Comparison of ENCODE assay signal across 17 cellular contexts in genomic region chr3:99714575-99714974, GRCh38.
DNase-seq lines count a peak whose midpoint lies in the region; ATAC-seq and TF ChIP-seq lines count a peak whose summit lies in the region.
"Had no signal": no experiment of that assay in that cellular context is flagged by ENCODE, and none has a peak within 500 bp of the region (broad histone marks: within the 10 kb centered on the region; RNA-seq: fewer than 3 reads in every experiment).

No MANE protein-coding gene starts in this region.

- H4K8ac ChIP-seq in mesenchymal stem cell (ENCODE audit: low read length) = no peak overlapping the region

- peaks cover 52% of the 10 kb centered on the region for H3K36me3 Mint-ChIP-seq in osteocyte (ENCODE audit: unreplicated experiment)
- H3K36me3 Mint-ChIP-seq: CD8-positive, alpha-beta T cell had no signal

- H3K79me2 ChIP-seq in SK-N-SH (ENCODE audit: insufficient read depth) = no peaks in the 10 kb centered on the region

- H2BK15ac ChIP-seq in mesenchymal stem cell (ENCODE audit: low read depth, poor library complexity, severe bottlenecking) = no peak overlapping the region

- no peaks in the 10 kb centered on the region for H3K9me2 ChIP-seq in SK-N-SH

- no peaks in the 10 kb centered on the region for H3K27me3 Mint-ChIP-seq in osteocyte (ENCODE audit: unreplicated experiment)

- H3K9ac ChIP-seq in mesenchymal stem cell (ENCODE audit: low read length) = no peak overlapping the region
- no peak overlapping the region for H3K9ac ChIP-seq in SK-N-SH
- H3K9ac ChIP-seq: GM23248 had no signal

- H3K27ac Mint-ChIP-seq in osteocyte (ENCODE audit: unreplicated experiment) = peak overlapping the region; percentile 87
- H3K27ac Mint-ChIP-seq: CD8-positive, alpha-beta T cell had no signal

- H3K36me3 ChIP-seq in RWPE2 (ENCODE audit: low read depth) = no peaks in the 10 kb centered on the region
- H3K36me3 ChIP-seq in mesenchymal stem cell (ENCODE audit: control insufficient read depth in 1 of 2, insufficient read depth in 2 of 2, low read depth in 1 of 2, low read length in 2 of 2) = no peaks in the 10 kb centered on the region
- H3K36me3 ChIP-seq in SK-N-SH (replicated peaks in 1 of 2; ENCODE audit: control insufficient read depth in 1 of 2, insufficient read depth in 2 of 2, low read length in 1 of 2) = no peaks in the 10 kb centered on the region
- H3K36me3 ChIP-seq: BE2C had no signal

- no peaks in the 10 kb centered on the region for H3K9me3 Mint-ChIP-seq in osteocyte (ENCODE audit: unreplicated experiment)
- H3K9me3 Mint-ChIP-seq: CD8-positive, alpha-beta T cell had no signal

- no peak overlapping the region for H2AK5ac ChIP-seq in mesenchymal stem cell (ENCODE audit: low read length, severe bottlenecking)

- peak overlapping the region; percentile 24 for H3K4me3 Mint-ChIP-seq in osteocyte (ENCODE audit: unreplicated experiment)
- H3K4me3 Mint-ChIP-seq: CD8-positive, alpha-beta T cell had no signal

- H3K14ac ChIP-seq in mesenchymal stem cell (ENCODE audit: low read length in 2 of 2) = no peak overlapping the region

- H3K18ac ChIP-seq in mesenchymal stem cell (ENCODE audit: low read depth in 1 of 2, low read length in 2 of 2) = no peak overlapping the region

- no peak for TF ChIP-seq EP300 in SK-N-SH (IDR thresholded peaks at IDR 0.05; ENCODE audit: borderline replicate concordance in 1 of 2, low read depth in 1 of 2, low read length in 1 of 2)

- no peak overlapping the region for H2AFZ ChIP-seq in mesenchymal stem cell (ENCODE audit: low read depth, low read length)
- H2AFZ ChIP-seq in SK-N-SH (ENCODE audit: low read depth) = no peak overlapping the region
- H2AFZ ChIP-seq: GM23248 had no signal

- H3F3A ChIP-seq in SK-N-SH (replicated peaks; ENCODE audit: insufficient read depth) = no peaks in the 10 kb centered on the region

- ATAC-seq in RWPE2 (ENCODE audit: low read depth) = no peak
- ATAC-seq: CD8-positive, alpha-beta T cell; HCT116 had no signal

- H3K4me1 ChIP-seq in RWPE2 (ENCODE audit: insufficient read depth, poor library complexity, severe bottlenecking) (peaks cover 2% of the 10 kb centered on the region), mesenchymal stem cell (ENCODE audit: control insufficient read depth, insufficient read depth, low read depth, low read length) (peaks cover 2% of the 10 kb centered on the region), SK-N-SH (ENCODE audit: control insufficient read depth in 1 of 2, insufficient read depth in 2 of 2, low read depth in 1 of 2, low read length in 1 of 2) (no peaks in the 10 kb centered on the region; a peak in 1 of 4 replicates)
- H3K4me1 ChIP-seq: BE2C had no signal

- no peak overlapping the region for H4K91ac ChIP-seq in mesenchymal stem cell (ENCODE audit: low read length)

- peaks cover 3% of the 10 kb centered on the region for H3K79me1 ChIP-seq in mesenchymal stem cell (replicated peaks; ENCODE audit: low read length, poor library complexity, severe bottlenecking)

- no peak for TF ChIP-seq CTCF in RWPE2 (IDR thresholded peaks at IDR 0.05; ENCODE audit: poor library complexity, severe bottlenecking)
- no peak for TF ChIP-seq CTCF in coronary artery (IDR thresholded peaks at IDR 0.05)
- no peak for TF ChIP-seq CTCF in osteocyte (IDR thresholded peaks at IDR 0.05)
- TF ChIP-seq CTCF in SK-N-SH (IDR thresholded peaks at IDR 0.05) = no peak

- CTCF ChIA-PET in SK-N-SH (lab: Yijun Ruan, JAX) = interaction anchor here (1.6 to 1.8 kb wide), 2 partner anchors 11 to 27 kb away, joined by 3 to 7 read pairs; no protein-coding TSS in a partner anchor

- no peak overlapping the region for H3K23ac ChIP-seq in mesenchymal stem cell (ENCODE audit: low read length in 2 of 2)

- DNase-seq in RWPE2 (ENCODE audit: low spot score) = no peak
- DNase-seq in coronary artery (ENCODE audit: low spot score) = no peak
- no peak for DNase-seq in mesenchymal stem cell
- no peak for DNase-seq in osteocyte (ENCODE audit: extremely low spot score, unreplicated experiment)
- no peak for DNase-seq in SK-N-SH
- DNase-seq in NCI-H510A treated with DMSO at 0.1 percent for 48 hours (lab: John Stamatoyannopoulos, UW) = no peak
- no peak for DNase-seq in activated effector memory CD4-positive, alpha-beta T cell treated with Interleukin-2 at 50 U/mL for 16 hours
- DNase-seq in SIG-M5 treated with dmso at 0.1 percent for 504 hours (lab: John Stamatoyannopoulos, UW; ENCODE audit: unreplicated experiment) = no peak
- DNase-seq: BE2C; CD8-positive, alpha-beta T cell; COR-L47; DMS153; DMS79 treated with DMSO at 0.1 percent for 48 hours had no signal

- no peak overlapping the region for H2BK120ac ChIP-seq in mesenchymal stem cell (ENCODE audit: low read depth, low read length)

- H2BK5ac ChIP-seq in mesenchymal stem cell (ENCODE audit: low read depth, low read length, poor library complexity, severe bottlenecking) = no peak overlapping the region

- H2BK12ac ChIP-seq in mesenchymal stem cell (ENCODE audit: low read length in 2 of 2) = no peak overlapping the region

- no peaks in the 10 kb centered on the region for H3K9me3 ChIP-seq in RWPE2 (ENCODE audit: severe bottlenecking)
- no peaks in the 10 kb centered on the region for H3K9me3 ChIP-seq in mesenchymal stem cell (ENCODE audit: control insufficient read depth, low read length)
- no peaks in the 10 kb centered on the region for H3K9me3 ChIP-seq in SK-N-SH
- H3K9me3 ChIP-seq: BE2C had no signal

- peaks cover 84% of the 10 kb centered on the region for H3K4me1 Mint-ChIP-seq in osteocyte (ENCODE audit: unreplicated experiment)

- no peak overlapping the region for H3K4me2 ChIP-seq in mesenchymal stem cell (ENCODE audit: low read length, poor library complexity, severe bottlenecking)
- H3K4me2 ChIP-seq in SK-N-SH = no peak overlapping the region

- H3K27me3 ChIP-seq in RWPE2 (ENCODE audit: insufficient read depth, poor library complexity, severe bottlenecking) (no peaks in the 10 kb centered on the region), mesenchymal stem cell (ENCODE audit: control insufficient read depth in 1 of 2, insufficient read depth in 1 of 2, low read length in 2 of 2) (no peaks in the 10 kb centered on the region), SK-N-SH (ENCODE audit: insufficient read depth) (no peaks in the 10 kb centered on the region)

- no peak overlapping the region for H3K4ac ChIP-seq in mesenchymal stem cell (ENCODE audit: low read depth in 1 of 2, low read length in 2 of 2)

- H4K20me1 ChIP-seq in SK-N-SH (ENCODE audit: insufficient read depth) = no peaks in the 10 kb centered on the region

- WGBS in mesenchymal stem cell = 94% methylated on average over 1 of the region's 2 CpGs
- WGBS in SK-N-SH (ENCODE audit: low lambda C conversion rate) = 7% methylated on average over 2 of the region's 2 CpGs

- no peak overlapping the region for H3K4me3 ChIP-seq in RWPE2 (ENCODE audit: severe bottlenecking)
- H3K4me3 ChIP-seq in coronary artery = no peak overlapping the region
- H3K4me3 ChIP-seq in mesenchymal stem cell (ENCODE audit: insufficient read depth in 1 of 2, low read depth in 1 of 2, low read length in 2 of 2) = no peak overlapping the region
- H3K4me3 ChIP-seq in SK-N-SH (ENCODE audit: low read depth in 2 of 2, low read length in 1 of 2) = no peak overlapping the region
- H3K4me3 ChIP-seq: GM23248 had no signal

- POLR2A ChIA-PET in SK-N-SH (lab: Yijun Ruan, JAX) = no interaction called here

- TF ChIP-seq RAD21 in SK-N-SH (IDR thresholded peaks at IDR 0.05; ENCODE audit: low read length) = no peak

- H3K27ac ChIP-seq in RWPE2 (ENCODE audit: poor library complexity, severe bottlenecking) = peak overlapping the region; percentile 21
- peak overlapping the region; percentile 20 to 42 for H3K27ac ChIP-seq in coronary artery
- peak overlapping the region; percentile 24 for H3K27ac ChIP-seq in mesenchymal stem cell (ENCODE audit: low read length, poor library complexity, severe bottlenecking)
- H3K27ac ChIP-seq in SK-N-SH (ENCODE audit: low read depth in 2 of 2, low read length in 1 of 2) = no peak overlapping the region
- H3K27ac ChIP-seq: C4-2B, GM23248, HL-60 had no signal

TF ChIP-seq in SK-N-SH, 30 proteins besides CTCF, POLR2A, EP300 and RAD21 (continues in another document):
- no peak for TF ChIP-seq MAX (IDR thresholded peaks at IDR 0.05; ENCODE audit: low read depth)
- no peak for TF ChIP-seq MEF2A (IDR thresholded peaks at IDR 0.05; ENCODE audit: borderline replicate concordance, low read depth)
- TF ChIP-seq, protein P1, sequence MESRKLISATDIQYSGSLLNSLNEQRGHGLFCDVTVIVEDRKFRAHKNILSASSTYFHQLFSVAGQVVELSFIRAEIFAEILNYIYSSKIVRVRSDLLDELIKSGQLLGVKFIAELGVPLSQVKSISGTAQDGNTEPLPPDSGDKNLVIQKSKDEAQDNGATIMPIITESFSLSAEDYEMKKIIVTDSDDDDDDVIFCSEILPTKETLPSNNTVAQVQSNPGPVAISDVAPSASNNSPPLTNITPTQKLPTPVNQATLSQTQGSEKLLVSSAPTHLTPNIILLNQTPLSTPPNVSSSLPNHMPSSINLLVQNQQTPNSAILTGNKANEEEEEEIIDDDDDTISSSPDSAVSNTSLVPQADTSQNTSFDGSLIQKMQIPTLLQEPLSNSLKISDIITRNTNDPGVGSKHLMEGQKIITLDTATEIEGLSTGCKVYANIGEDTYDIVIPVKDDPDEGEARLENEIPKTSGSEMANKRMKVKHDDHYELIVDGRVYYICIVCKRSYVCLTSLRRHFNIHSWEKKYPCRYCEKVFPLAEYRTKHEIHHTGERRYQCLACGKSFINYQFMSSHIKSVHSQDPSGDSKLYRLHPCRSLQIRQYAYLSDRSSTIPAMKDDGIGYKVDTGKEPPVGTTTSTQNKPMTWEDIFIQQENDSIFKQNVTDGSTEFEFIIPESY (IDR thresholded peaks at IDR 0.05; ENCODE audit: borderline replicate concordance, low read depth) = no peak
- no peak for TF ChIP-seq YY1 (IDR thresholded peaks at IDR 0.05; ENCODE audit: low read depth)
- TF ChIP-seq FOXM1 (IDR thresholded peaks at IDR 0.05; ENCODE audit: low read depth) = no peak
- TF ChIP-seq NRF1 (IDR thresholded peaks at IDR 0.05; ENCODE audit: low read depth, low read length) = no peak
- TF ChIP-seq ELF1 (IDR thresholded peaks at IDR 0.05) = no peak
- no peak for TF ChIP-seq TAF1 (IDR thresholded peaks at IDR 0.05; ENCODE audit: borderline replicate concordance, low read depth, low read length)
- no peak for TF ChIP-seq FOXJ3 (CRISPR knock-in tag; IDR thresholded peaks at IDR 0.05)
- no peak for TF ChIP-seq RXRA (IDR thresholded peaks at IDR 0.05; ENCODE audit: borderline replicate concordance, low read depth)
- no peak for TF ChIP-seq GABPA (IDR thresholded peaks at IDR 0.05; ENCODE audit: low read depth)

Comparison
In these comparisons a context has a peak if more than half of its experiments do, and no peak if none do; other contexts are left out.
1. H3K27ac ChIP-seq: peak in RWPE2 (single experiment), coronary artery (2 of 2) and mesenchymal stem cell (single experiment); none in SK-N-SH (0 of 2).